Comparison of ENCODE assay signal across 8 cellular contexts in the genomic region with DNA sequence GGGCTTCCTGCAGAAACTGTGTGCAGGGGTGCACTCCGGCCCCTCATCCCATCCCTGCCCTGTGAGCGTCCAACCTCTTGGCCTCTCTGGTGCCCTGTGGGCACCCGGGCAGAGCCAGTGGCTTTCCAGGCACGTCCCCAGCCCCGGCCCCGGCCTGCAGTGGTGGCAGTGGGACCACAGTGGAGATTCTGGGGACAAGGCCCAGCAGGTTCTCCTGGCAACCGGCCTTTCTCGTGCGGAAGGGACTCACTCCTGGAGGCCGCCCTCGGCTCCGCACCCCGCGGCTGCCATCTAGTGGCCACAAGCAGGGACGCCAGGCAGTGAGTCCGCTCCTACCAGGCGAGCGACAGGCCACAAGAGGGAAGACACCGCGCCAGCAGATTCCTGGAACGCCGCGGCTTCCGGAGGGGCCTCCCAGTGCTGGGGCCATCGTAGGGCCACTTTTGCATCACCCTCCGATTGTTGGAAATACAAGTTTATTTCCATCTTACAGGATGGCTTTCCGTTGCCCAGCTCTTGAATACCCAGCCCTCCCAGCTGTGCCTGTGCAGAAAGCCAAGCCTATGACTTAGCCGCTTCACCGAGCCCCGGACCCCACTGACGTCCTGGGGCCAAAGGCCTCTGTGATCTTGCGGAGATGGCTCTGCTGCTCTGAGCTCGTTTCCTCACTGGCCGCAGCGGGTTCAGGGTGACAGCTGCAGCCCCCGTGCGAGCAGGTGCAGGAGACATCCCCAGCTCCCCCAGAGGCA.
DNase-seq lines count a peak whose midpoint lies in the region; ATAC-seq and TF ChIP-seq lines count a peak whose summit lies in the region.

No MANE protein-coding gene starts in this region.

- no peak overlapping the region for H3K27ac Mint-ChIP-seq in chondrocyte (ENCODE audit: unreplicated experiment)

- H3K36me3 Mint-ChIP-seq in chondrocyte (ENCODE audit: low read depth), result peaks cover 5% of the 10 kb centered on the region

- peaks cover 7% of the 10 kb centered on the region for H3K27me3 Mint-ChIP-seq in chondrocyte (ENCODE audit: low read depth)

- peak; percentile 92 for TF ChIP-seq CTCF in chondrocyte (IDR thresholded peaks at IDR 0.05)

- H3K4me1 Mint-ChIP-seq in chondrocyte (ENCODE audit: low read depth), result peaks cover 4% of the 10 kb centered on the region

- peak; percentile 96 for ATAC-seq in left lobe of liver
- ATAC-seq in HG03342 (IDR thresholded peaks at IDR 0.05; ENCODE audit: unreplicated experiment), result no peak

- peak; percentile 86 for DNase-seq in Ammon's horn (ENCODE audit: low spot score)
- peak; percentile 54 for DNase-seq in HCEC 1CT
- DNase-seq in NCI-H510A (lab: John Stamatoyannopoulos, UW), result peak; percentile 54
- DNase-seq in activated CD4-positive, alpha-beta T cell treated with anti-CD3 and anti-CD28 coated beads for 4 hours, result peak; percentile 34 to 37
- peak; percentile 82 for DNase-seq in chondrocyte (ENCODE audit: low spot score)
- DNase-seq in left lobe of liver (ENCODE audit: low spot score), result peak; percentile 68
- DNase-seq in stimulated activated CD4-positive, alpha-beta T cell treated with anti-CD3 and anti-CD28 coated beads, Interleukin-2, amount 100 ng/mL, for 48 hours, result peak; percentile 61 to 70

- H3K9me3 Mint-ChIP-seq in chondrocyte (ENCODE audit: low read depth), result peaks cover 19% of the 10 kb centered on the region

- H3K4me3 Mint-ChIP-seq in chondrocyte (ENCODE audit: unreplicated experiment), result no peak overlapping the region

Comparison
In these comparisons a context has a peak if more than half of its experiments do, and no peak if none do; other contexts are left out.
1. DNase-seq: peak in every context shown above with its lines; median percentile 86 in Ammon's horn; 82 in chondrocyte; 68 in left lobe of liver; 66 in stimulated activated CD4-positive, alpha-beta T cell treated with anti-CD3 and anti-CD28 coated beads, Interleukin-2, amount 100 ng/mL, for 48 hours; 54 in HCEC 1CT; 54 in NCI-H510A; 36 in activated CD4-positive, alpha-beta T cell treated with anti-CD3 and anti-CD28 coated beads for 4 hours.